ENCODE assay signal across 1 cellular context in genomic region chr20:828987-829386, GRCh38.
TF ChIP-seq lines count a peak whose summit lies in the region.

No MANE protein-coding gene starts in this region.

TF ChIP-seq in IMR-90, 13 proteins besides CTCF, POLR2A, EP300 and RAD21:
- TF ChIP-seq ELK1 (IDR thresholded peaks at IDR 0.05; ENCODE audit: borderline replicate concordance, low read depth, low read length) (no peak), BHLHE40 (IDR thresholded peaks at IDR 0.05; ENCODE audit: low read depth, low read length) (no peak), CHD1 (IDR thresholded peaks at IDR 0.05; ENCODE audit: low read depth, low read length) (no peak), USF2 (IDR thresholded peaks at IDR 0.05; ENCODE audit: low read depth, low read length) (no peak), SMC3 (IDR thresholded peaks at IDR 0.05; ENCODE audit: low read depth, low read length) (no peak), RCOR1 (IDR thresholded peaks at IDR 0.05; ENCODE audit: insufficient replicate concordance, low read length) (no peak), CEBPB (IDR thresholded peaks at IDR 0.05; ENCODE audit: low read depth, low read length) (no peak), MAZ (IDR thresholded peaks at IDR 0.05; ENCODE audit: borderline replicate concordance, low read depth, low read length) (no peak), RFX5 (IDR thresholded peaks at IDR 0.05; ENCODE audit: low read depth, low read length) (no peak), FOS (IDR thresholded peaks at IDR 0.05; ENCODE audit: low read depth, low read length) (no peak)
